1 cellular context compared by ENCODE assay signal in genomic region chr11:75576017-75576416, GRCh38.
TF ChIP-seq lines count a peak whose summit lies in the region.

No MANE protein-coding gene starts in this region.

TF ChIP-seq in IMR-90, 13 proteins besides CTCF, POLR2A, EP300 and RAD21:
- TF ChIP-seq RCOR1 (IDR thresholded peaks at IDR 0.05; ENCODE audit: insufficient replicate concordance, low read length) (no peak), MAFK (IDR thresholded peaks at IDR 0.05; ENCODE audit: low read depth, low read length) (no peak), BHLHE40 (IDR thresholded peaks at IDR 0.05; ENCODE audit: low read depth, low read length) (no peak), MAZ (IDR thresholded peaks at IDR 0.05; ENCODE audit: borderline replicate concordance, low read depth, low read length) (no peak), CHD1 (IDR thresholded peaks at IDR 0.05; ENCODE audit: low read depth, low read length) (no peak), SMC3 (IDR thresholded peaks at IDR 0.05; ENCODE audit: low read depth, low read length) (no peak), MXI1 (IDR thresholded peaks at IDR 0.05; ENCODE audit: borderline replicate concordance, low read depth, low read length) (no peak)
- TF ChIP-seq, protein P1, sequence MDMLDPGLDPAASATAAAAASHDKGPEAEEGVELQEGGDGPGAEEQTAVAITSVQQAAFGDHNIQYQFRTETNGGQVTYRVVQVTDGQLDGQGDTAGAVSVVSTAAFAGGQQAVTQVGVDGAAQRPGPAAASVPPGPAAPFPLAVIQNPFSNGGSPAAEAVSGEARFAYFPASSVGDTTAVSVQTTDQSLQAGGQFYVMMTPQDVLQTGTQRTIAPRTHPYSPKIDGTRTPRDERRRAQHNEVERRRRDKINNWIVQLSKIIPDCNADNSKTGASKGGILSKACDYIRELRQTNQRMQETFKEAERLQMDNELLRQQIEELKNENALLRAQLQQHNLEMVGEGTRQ (IDR thresholded peaks at IDR 0.05; ENCODE audit: low read depth, low read length), result no peak
